In the genomic region with DNA sequence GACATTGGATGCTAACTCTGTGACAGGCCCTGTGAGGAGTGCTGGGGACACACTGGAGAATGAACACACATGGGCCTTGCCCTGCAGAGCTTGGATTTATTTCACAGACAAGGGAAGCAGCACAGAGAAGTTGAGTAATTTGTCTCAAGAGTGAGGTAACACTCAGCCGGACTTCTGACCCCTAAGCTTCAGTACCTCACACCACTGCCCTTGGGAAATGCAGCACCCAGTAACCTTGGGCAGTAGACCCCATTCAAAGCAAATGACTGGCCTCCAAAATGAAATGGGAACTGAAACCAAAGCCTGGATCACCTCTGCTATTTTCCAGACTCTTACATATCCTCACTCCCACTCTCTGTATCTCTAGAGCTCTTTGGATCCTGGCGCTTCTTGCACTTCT, we compare ENCODE assay signal across 1 cellular context.
TF ChIP-seq lines count a peak whose summit lies in the region.

No MANE protein-coding gene starts in this region.

TF ChIP-seq in HepG2, 621 proteins besides CTCF, POLR2A, EP300 and RAD21 (continued from another document and continues in another):
- TF ChIP-seq ZBTB21 (CRISPR knock-in tag; IDR thresholded peaks at IDR 0.05) (no peak), FOXM1 (CRISPR knock-in tag; IDR thresholded peaks at IDR 0.05) (no peak), ZSCAN31 (CRISPR knock-in tag; IDR thresholded peaks at IDR 0.05; ENCODE audit: low read depth) (no peak), ZBTB42 (CRISPR knock-in tag; IDR thresholded peaks at IDR 0.05) (no peak), PAWR (CRISPR knock-in tag; IDR thresholded peaks at IDR 0.05; ENCODE audit: borderline replicate concordance) (no peak), HES4 (CRISPR knock-in tag; IDR thresholded peaks at IDR 0.05; ENCODE audit: borderline replicate concordance) (no peak), ZNF24 (IDR thresholded peaks at IDR 0.05) (no peak), ZBTB1 (CRISPR knock-in tag; IDR thresholded peaks at IDR 0.05; ENCODE audit: borderline replicate concordance) (no peak), ZNF414 (CRISPR knock-in tag; IDR thresholded peaks at IDR 0.05) (no peak), SP1 (IDR thresholded peaks at IDR 0.05) (no peak), SP1 (CRISPR knock-in tag; IDR thresholded peaks at IDR 0.05) (no peak), DR1 (CRISPR knock-in tag; IDR thresholded peaks at IDR 0.05) (no peak), SP4 (CRISPR knock-in tag; IDR thresholded peaks at IDR 0.05) (no peak), ZNF326 (CRISPR knock-in tag; IDR thresholded peaks at IDR 0.05; ENCODE audit: borderline replicate concordance) (no peak), ZNF768 (CRISPR knock-in tag; IDR thresholded peaks at IDR 0.05) (no peak), ZBTB14 (CRISPR knock-in tag; IDR thresholded peaks at IDR 0.05) (no peak), SNAPC4 (CRISPR knock-in tag; IDR thresholded peaks at IDR 0.05) (no peak), ZNF550 (CRISPR knock-in tag; IDR thresholded peaks at IDR 0.05; ENCODE audit: borderline replicate concordance) (0 out of 2 replicates have a peak, but pooled peaks have one; percentile 29), TFE3 (CRISPR knock-in tag; IDR thresholded peaks at IDR 0.05) (no peak), ATF1 (CRISPR knock-in tag; IDR thresholded peaks at IDR 0.05) (no peak), ARID3A (IDR thresholded peaks at IDR 0.05; ENCODE audit: low read depth, low read length) (no peak), KAT7 (CRISPR knock-in tag; IDR thresholded peaks at IDR 0.05; ENCODE audit: borderline replicate concordance) (0 out of 2 replicates have a peak, but pooled peaks have one; percentile 41), ZBTB8A (CRISPR knock-in tag; IDR thresholded peaks at IDR 0.05; ENCODE audit: borderline replicate concordance, low read depth) (no peak), ZNF576 (CRISPR knock-in tag; IDR thresholded peaks at IDR 0.05) (no peak), SIN3A (IDR thresholded peaks at IDR 0.05; ENCODE audit: borderline replicate concordance, low read depth, low read length) (no peak), CENPT (CRISPR knock-in tag; IDR thresholded peaks at IDR 0.05; ENCODE audit: low read depth) (no peak), ETS1 (CRISPR knock-in tag; IDR thresholded peaks at IDR 0.05) (no peak), ZBTB7A (CRISPR knock-in tag; IDR thresholded peaks at IDR 0.05) (peak; percentile 65; the same call in 1 of the 2 replicates), SP5 (CRISPR knock-in tag; IDR thresholded peaks at IDR 0.05; ENCODE audit: borderline replicate concordance, low read depth) (no peak), RNF2 (conservative IDR thresholded peaks at IDR 0.05; ENCODE audit: low read depth) (no peak), RCOR2 (CRISPR knock-in tag; IDR thresholded peaks at IDR 0.05) (0 out of 2 replicates have a peak, but pooled peaks have one; percentile 32)
- TF ChIP-seq, protein P1, sequence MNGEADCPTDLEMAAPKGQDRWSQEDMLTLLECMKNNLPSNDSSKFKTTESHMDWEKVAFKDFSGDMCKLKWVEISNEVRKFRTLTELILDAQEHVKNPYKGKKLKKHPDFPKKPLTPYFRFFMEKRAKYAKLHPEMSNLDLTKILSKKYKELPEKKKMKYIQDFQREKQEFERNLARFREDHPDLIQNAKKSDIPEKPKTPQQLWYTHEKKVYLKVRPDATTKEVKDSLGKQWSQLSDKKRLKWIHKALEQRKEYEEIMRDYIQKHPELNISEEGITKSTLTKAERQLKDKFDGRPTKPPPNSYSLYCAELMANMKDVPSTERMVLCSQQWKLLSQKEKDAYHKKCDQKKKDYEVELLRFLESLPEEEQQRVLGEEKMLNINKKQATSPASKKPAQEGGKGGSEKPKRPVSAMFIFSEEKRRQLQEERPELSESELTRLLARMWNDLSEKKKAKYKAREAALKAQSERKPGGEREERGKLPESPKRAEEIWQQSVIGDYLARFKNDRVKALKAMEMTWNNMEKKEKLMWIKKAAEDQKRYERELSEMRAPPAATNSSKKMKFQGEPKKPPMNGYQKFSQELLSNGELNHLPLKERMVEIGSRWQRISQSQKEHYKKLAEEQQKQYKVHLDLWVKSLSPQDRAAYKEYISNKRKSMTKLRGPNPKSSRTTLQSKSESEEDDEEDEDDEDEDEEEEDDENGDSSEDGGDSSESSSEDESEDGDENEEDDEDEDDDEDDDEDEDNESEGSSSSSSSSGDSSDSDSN (CRISPR knock-in tag; IDR thresholded peaks at IDR 0.05): 0 out of 2 replicates have a peak, but pooled peaks have one; percentile 21
- TF ChIP-seq, protein P2, sequence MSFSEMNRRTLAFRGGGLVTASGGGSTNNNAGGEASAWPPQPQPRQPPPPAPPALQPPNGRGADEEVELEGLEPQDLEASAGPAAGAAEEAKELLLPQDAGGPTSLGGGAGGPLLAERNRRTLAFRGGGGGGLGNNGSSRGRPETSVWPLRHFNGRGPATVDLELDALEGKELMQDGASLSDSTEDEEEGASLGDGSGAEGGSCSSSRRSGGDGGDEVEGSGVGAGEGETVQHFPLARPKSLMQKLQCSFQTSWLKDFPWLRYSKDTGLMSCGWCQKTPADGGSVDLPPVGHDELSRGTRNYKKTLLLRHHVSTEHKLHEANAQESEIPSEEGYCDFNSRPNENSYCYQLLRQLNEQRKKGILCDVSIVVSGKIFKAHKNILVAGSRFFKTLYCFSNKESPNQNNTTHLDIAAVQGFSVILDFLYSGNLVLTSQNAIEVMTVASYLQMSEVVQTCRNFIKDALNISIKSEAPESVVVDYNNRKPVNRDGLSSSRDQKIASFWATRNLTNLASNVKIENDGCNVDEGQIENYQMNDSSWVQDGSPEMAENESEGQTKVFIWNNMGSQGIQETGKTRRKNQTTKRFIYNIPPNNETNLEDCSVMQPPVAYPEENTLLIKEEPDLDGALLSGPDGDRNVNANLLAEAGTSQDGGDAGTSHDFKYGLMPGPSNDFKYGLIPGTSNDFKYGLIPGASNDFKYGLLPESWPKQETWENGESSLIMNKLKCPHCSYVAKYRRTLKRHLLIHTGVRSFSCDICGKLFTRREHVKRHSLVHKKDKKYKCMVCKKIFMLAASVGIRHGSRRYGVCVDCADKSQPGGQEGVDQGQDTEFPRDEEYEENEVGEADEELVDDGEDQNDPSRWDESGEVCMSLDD (CRISPR knock-in tag; IDR thresholded peaks at IDR 0.05; ENCODE audit: borderline replicate concordance): peak; percentile 58; the same call in 1 of the 2 replicates
- TF ChIP-seq, protein P3, sequence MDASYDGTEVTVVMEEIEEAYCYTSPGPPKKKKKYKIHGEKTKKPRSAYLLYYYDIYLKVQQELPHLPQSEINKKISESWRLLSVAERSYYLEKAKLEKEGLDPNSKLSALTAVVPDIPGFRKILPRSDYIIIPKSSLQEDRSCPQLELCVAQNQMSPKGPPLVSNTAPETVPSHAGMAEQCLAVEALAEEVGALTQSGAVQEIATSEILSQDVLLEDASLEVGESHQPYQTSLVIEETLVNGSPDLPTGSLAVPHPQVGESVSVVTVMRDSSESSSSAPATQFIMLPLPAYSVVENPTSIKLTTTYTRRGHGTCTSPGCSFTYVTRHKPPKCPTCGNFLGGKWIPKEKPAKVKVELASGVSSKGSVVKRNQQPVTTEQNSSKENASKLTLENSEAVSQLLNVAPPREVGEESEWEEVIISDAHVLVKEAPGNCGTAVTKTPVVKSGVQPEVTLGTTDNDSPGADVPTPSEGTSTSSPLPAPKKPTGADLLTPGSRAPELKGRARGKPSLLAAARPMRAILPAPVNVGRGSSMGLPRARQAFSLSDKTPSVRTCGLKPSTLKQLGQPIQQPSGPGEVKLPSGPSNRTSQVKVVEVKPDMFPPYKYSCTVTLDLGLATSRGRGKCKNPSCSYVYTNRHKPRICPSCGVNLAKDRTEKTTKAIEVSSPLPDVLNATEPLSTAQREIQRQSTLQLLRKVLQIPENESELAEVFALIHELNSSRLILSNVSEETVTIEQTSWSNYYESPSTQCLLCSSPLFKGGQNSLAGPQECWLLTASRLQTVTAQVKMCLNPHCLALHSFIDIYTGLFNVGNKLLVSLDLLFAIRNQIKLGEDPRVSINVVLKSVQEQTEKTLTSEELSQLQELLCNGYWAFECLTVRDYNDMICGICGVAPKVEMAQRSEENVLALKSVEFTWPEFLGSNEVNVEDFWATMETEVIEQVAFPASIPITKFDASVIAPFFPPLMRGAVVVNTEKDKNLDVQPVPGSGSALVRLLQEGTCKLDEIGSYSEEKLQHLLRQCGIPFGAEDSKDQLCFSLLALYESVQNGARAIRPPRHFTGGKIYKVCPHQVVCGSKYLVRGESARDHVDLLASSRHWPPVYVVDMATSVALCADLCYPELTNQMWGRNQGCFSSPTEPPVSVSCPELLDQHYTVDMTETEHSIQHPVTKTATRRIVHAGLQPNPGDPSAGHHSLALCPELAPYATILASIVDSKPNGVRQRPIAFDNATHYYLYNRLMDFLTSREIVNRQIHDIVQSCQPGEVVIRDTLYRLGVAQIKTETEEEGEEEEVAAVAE (CRISPR knock-in tag; IDR thresholded peaks at IDR 0.05; ENCODE audit: borderline replicate concordance): peak; percentile 44; the same call in 1 of the 2 replicates
